In genomic region chr2:60867848-60868247, GRCh38 we compare ENCODE assay signal across 1 cellular context.
A peak's percentile ranks its signal among the peaks of the same experiment; 100 is the strongest.
TF ChIP-seq lines count a peak whose summit lies in the region.

No MANE protein-coding gene starts in this region.

TF ChIP-seq in GM12878, 131 proteins besides CTCF, POLR2A, EP300 and RAD21 (continued from another document):
- TF ChIP-seq, protein P1, sequence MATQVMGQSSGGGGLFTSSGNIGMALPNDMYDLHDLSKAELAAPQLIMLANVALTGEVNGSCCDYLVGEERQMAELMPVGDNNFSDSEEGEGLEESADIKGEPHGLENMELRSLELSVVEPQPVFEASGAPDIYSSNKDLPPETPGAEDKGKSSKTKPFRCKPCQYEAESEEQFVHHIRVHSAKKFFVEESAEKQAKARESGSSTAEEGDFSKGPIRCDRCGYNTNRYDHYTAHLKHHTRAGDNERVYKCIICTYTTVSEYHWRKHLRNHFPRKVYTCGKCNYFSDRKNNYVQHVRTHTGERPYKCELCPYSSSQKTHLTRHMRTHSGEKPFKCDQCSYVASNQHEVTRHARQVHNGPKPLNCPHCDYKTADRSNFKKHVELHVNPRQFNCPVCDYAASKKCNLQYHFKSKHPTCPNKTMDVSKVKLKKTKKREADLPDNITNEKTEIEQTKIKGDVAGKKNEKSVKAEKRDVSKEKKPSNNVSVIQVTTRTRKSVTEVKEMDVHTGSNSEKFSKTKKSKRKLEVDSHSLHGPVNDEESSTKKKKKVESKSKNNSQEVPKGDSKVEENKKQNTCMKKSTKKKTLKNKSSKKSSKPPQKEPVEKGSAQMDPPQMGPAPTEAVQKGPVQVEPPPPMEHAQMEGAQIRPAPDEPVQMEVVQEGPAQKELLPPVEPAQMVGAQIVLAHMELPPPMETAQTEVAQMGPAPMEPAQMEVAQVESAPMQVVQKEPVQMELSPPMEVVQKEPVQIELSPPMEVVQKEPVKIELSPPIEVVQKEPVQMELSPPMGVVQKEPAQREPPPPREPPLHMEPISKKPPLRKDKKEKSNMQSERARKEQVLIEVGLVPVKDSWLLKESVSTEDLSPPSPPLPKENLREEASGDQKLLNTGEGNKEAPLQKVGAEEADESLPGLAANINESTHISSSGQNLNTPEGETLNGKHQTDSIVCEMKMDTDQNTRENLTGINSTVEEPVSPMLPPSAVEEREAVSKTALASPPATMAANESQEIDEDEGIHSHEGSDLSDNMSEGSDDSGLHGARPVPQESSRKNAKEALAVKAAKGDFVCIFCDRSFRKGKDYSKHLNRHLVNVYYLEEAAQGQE (IDR thresholded peaks at IDR 0.05; ENCODE audit: low read depth, low read length) = no peak
- TF ChIP-seq E4F1 (IDR thresholded peaks at IDR 0.05; ENCODE audit: borderline replicate concordance, partially characterized antibody) (no peak), EGR1 (IDR thresholded peaks at IDR 0.05; ENCODE audit: borderline replicate concordance in 1 of 2, low read depth in 2 of 2, low read length in 2 of 2) (no peak), FOS (IDR thresholded peaks at IDR 0.05; ENCODE audit: borderline replicate concordance, extremely low read depth, insufficient read length) (no peak), NKRF (conservative IDR thresholded peaks at IDR 0.05) (no peak), MTA2 (IDR thresholded peaks at IDR 0.05; ENCODE audit: low read depth) (no peak), SRF (IDR thresholded peaks at IDR 0.05; ENCODE audit: low read depth in 2 of 2, low read length in 2 of 2) (no peak), ZNF207 (IDR thresholded peaks at IDR 0.05; ENCODE audit: borderline replicate concordance) (no peak), GATAD2B (conservative IDR thresholded peaks at IDR 0.05; ENCODE audit: low read depth) (no peak), ZBTB33 (IDR thresholded peaks at IDR 0.05) (peak; percentile 98), POU2F2 (IDR thresholded peaks at IDR 0.05; ENCODE audit: borderline replicate concordance, low read depth, low read length) (no peak), HDAC6 (IDR thresholded peaks at IDR 0.05; ENCODE audit: unreplicated experiment) (no peak), SUZ12 (IDR thresholded peaks at IDR 0.05; ENCODE audit: unreplicated experiment) (no peak), KDM1A (IDR thresholded peaks at IDR 0.05; ENCODE audit: borderline replicate concordance) (no peak), NFYA (IDR thresholded peaks at IDR 0.05; ENCODE audit: borderline replicate concordance, low read depth, low read length) (no peak), ETV6 (conservative IDR thresholded peaks at IDR 0.05 in 1 of 2, IDR thresholded peaks at IDR 0.05 in 1 of 2; ENCODE audit: borderline replicate concordance in 1 of 2, low read depth in 1 of 2) (peak in 1 of 2 experiments; percentile 64; a peak in 1 of 4 replicates), MAX (IDR thresholded peaks at IDR 0.05; ENCODE audit: low read depth, low read length) (no peak), SPI1 (IDR thresholded peaks at IDR 0.05; ENCODE audit: borderline replicate concordance, insufficient read depth, low read depth, low read length) (peak; percentile 63), MEF2A (IDR thresholded peaks at IDR 0.05; ENCODE audit: insufficient read depth, low read depth, low read length) (no peak), YY1 (IDR thresholded peaks at IDR 0.05; ENCODE audit: low read depth, low read length) (peak; percentile 32; the same call in 1 of the 2 replicates), TAF1 (IDR thresholded peaks at IDR 0.05; ENCODE audit: borderline replicate concordance, low read depth, low read length) (no peak), RUNX3 (IDR thresholded peaks at IDR 0.05; ENCODE audit: low read length) (no peak), ZZZ3 (IDR thresholded peaks at IDR 0.05; ENCODE audit: control insufficient read depth, insufficient read length, low read depth) (no peak), NFIC (IDR thresholded peaks at IDR 0.05; ENCODE audit: low read depth, low read length) (0 out of 2 replicates have a peak, but pooled peaks have one; percentile 19), SUPT20H (IDR thresholded peaks at IDR 0.05; ENCODE audit: borderline replicate concordance, control insufficient read depth, low read depth, low read length) (no peak), GABPA (IDR thresholded peaks at IDR 0.05; ENCODE audit: low read depth) (peak; percentile 86)
- TF ChIP-seq, protein P2, sequence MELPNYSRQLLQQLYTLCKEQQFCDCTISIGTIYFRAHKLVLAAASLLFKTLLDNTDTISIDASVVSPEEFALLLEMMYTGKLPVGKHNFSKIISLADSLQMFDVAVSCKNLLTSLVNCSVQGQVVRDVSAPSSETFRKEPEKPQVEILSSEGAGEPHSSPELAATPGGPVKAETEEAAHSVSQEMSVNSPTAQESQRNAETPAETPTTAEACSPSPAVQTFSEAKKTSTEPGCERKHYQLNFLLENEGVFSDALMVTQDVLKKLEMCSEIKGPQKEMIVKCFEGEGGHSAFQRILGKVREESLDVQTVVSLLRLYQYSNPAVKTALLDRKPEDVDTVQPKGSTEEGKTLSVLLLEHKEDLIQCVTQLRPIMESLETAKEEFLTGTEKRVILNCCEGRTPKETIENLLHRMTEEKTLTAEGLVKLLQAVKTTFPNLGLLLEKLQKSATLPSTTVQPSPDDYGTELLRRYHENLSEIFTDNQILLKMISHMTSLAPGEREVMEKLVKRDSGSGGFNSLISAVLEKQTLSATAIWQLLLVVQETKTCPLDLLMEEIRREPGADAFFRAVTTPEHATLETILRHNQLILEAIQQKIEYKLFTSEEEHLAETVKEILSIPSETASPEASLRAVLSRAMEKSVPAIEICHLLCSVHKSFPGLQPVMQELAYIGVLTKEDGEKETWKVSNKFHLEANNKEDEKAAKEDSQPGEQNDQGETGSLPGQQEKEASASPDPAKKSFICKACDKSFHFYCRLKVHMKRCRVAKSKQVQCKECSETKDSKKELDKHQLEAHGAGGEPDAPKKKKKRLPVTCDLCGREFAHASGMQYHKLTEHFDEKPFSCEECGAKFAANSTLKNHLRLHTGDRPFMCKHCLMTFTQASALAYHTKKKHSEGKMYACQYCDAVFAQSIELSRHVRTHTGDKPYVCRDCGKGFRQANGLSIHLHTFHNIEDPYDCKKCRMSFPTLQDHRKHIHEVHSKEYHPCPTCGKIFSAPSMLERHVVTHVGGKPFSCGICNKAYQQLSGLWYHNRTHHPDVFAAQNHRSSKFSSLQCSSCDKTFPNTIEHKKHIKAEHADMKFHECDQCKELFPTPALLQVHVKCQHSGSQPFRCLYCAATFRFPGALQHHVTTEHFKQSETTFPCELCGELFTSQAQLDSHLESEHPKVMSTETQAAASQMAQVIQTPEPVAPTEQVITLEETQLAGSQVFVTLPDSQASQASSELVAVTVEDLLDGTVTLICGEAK (IDR thresholded peaks at IDR 0.05; ENCODE audit: borderline replicate concordance) = peak; percentile 69
- TF ChIP-seq, protein P3, sequence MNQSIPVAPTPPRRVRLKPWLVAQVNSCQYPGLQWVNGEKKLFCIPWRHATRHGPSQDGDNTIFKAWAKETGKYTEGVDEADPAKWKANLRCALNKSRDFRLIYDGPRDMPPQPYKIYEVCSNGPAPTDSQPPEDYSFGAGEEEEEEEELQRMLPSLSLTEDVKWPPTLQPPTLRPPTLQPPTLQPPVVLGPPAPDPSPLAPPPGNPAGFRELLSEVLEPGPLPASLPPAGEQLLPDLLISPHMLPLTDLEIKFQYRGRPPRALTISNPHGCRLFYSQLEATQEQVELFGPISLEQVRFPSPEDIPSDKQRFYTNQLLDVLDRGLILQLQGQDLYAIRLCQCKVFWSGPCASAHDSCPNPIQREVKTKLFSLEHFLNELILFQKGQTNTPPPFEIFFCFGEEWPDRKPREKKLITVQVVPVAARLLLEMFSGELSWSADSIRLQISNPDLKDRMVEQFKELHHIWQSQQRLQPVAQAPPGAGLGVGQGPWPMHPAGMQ (IDR thresholded peaks at IDR 0.05; ENCODE audit: borderline replicate concordance) = no peak
